ENCODE assay signal across 18 cellular contexts in the genomic region with DNA sequence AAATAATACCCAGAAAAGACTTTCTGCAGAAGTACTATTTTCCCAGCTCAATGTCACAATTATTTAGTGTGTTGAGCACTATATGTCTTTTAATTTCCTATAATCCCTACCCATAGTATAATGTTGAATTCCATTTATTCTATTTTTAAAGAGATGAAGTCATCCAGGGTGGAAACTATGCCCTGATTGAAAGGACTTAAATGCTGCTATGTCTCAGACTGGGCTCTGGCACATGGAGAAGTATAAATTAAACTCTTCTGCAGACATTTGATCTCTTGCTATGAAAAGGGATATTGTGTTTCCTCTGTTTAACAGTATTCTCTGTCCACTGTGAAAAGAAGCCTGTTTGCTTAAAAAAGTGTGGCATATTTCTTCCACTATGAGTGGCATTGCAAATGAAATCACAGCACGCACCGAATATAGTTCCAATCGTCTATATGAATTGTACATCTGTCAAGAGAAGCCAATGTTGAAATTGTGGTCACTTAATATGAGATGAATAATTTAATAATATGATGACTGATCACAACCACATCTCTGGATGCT.
"Had no signal": no experiment of that assay in that cellular context is flagged by ENCODE, and none has a peak within 500 bp of the region (broad histone marks: within the 10 kb centered on the region; RNA-seq: fewer than 3 reads in every experiment).

No MANE protein-coding gene starts in this region.

- H3K4me1 Mint-ChIP-seq: memory B cell, natural killer cell, T-cell had no signal

- ATAC-seq: activated naive CD8-positive, alpha-beta T cell treated with anti-CD3 and anti-CD28 coated beads, Interleukin-2, amount 50 U/mL, for 24 hours; gastroesophageal sphincter; natural killer cell; psoas muscle; sciatic nerve; T-cell had no signal

- H3K4me1 ChIP-seq: ascending aorta, left ventricle myocardium inferior, psoas muscle had no signal

- H3K27me3 Mint-ChIP-seq: activated CD4-positive, alpha-beta T cell treated with anti-CD3 and anti-CD28 coated beads, Interleukin-2, amount 10 ng/mL, durations not matched to agents 7 days and 5 days; memory B cell had no signal

- H3K9me3 Mint-ChIP-seq: activated CD4-positive, alpha-beta T cell treated with anti-CD3 and anti-CD28 coated beads, Interleukin-2, amount 10 ng/mL, durations not matched to agents 7 days and 5 days; activated naive CD4-positive, alpha-beta T cell treated with anti-CD3 and anti-CD28 coated beads for 36 hours; activated naive CD8-positive, alpha-beta T cell treated with anti-CD3 and anti-CD28 coated beads, Interleukin-2, amount 50 U/mL, for 24 hours; memory B cell; natural killer cell; T-cell had no signal

- H3K9me3 ChIP-seq: ascending aorta, gastroesophageal sphincter, left ventricle myocardium inferior, psoas muscle had no signal

- H3K4me3 ChIP-seq: ascending aorta, gastroesophageal sphincter, left ventricle myocardium inferior, psoas muscle had no signal

- H3K27me3 ChIP-seq: ascending aorta, gastroesophageal sphincter had no signal

- H3K4me3 Mint-ChIP-seq: activated CD4-positive, alpha-beta T cell treated with anti-CD3 and anti-CD28 coated beads, Interleukin-2, amount 10 ng/mL, durations not matched to agents 7 days and 5 days; activated naive CD4-positive, alpha-beta T cell treated with anti-CD3 and anti-CD28 coated beads for 36 hours; activated naive CD8-positive, alpha-beta T cell treated with anti-CD3 and anti-CD28 coated beads, Interleukin-2, amount 50 U/mL, for 24 hours; memory B cell; natural killer cell; T-cell had no signal

- H3K27ac Mint-ChIP-seq: activated CD4-positive, alpha-beta T cell treated with anti-CD3 and anti-CD28 coated beads, Interleukin-2, amount 10 ng/mL, durations not matched to agents 7 days and 5 days; activated naive CD4-positive, alpha-beta T cell treated with anti-CD3 and anti-CD28 coated beads for 36 hours; activated naive CD8-positive, alpha-beta T cell treated with anti-CD3 and anti-CD28 coated beads, Interleukin-2, amount 50 U/mL, for 24 hours; memory B cell; natural killer cell; T-cell had no signal

- DNase-seq: activated CD4-positive, alpha-beta T cell treated with anti-CD3 and anti-CD28 coated beads, Interleukin-2, amount 10 ng/mL, durations not matched to agents 7 days and 5 days; activated naive CD4-positive, alpha-beta T cell treated with anti-CD3 and anti-CD28 coated beads for 36 hours; activated naive CD8-positive, alpha-beta T cell treated with anti-CD3 and anti-CD28 coated beads, Interleukin-2, amount 50 U/mL, for 24 hours; activated T-cell treated with anti-CD3 and anti-CD28 coated beads for 4 hours; dermis blood vessel endothelial cell; islet precursor cell; left ventricle myocardium inferior; natural killer cell; occipital lobe; psoas muscle; stimulated activated CD4-positive, alpha-beta T cell treated with anti-CD3 and anti-CD28 coated beads, Interleukin-12 subunit alpha, Interleukin-12 subunit beta, amount 100 ng/mL, for 4 hours; stimulated activated CD4-positive, alpha-beta T cell treated with anti-CD3 and anti-CD28 coated beads, Interleukin-2, amount 100 ng/mL, for 24 hours; T-cell; T-helper 9 cell had no signal

- H3K36me3 ChIP-seq: ascending aorta, gastroesophageal sphincter, left ventricle myocardium inferior had no signal

- H3K36me3 Mint-ChIP-seq: memory B cell, natural killer cell, T-cell had no signal
